Comparison of ENCODE assay signal across 19 cellular contexts in the genomic region with DNA sequence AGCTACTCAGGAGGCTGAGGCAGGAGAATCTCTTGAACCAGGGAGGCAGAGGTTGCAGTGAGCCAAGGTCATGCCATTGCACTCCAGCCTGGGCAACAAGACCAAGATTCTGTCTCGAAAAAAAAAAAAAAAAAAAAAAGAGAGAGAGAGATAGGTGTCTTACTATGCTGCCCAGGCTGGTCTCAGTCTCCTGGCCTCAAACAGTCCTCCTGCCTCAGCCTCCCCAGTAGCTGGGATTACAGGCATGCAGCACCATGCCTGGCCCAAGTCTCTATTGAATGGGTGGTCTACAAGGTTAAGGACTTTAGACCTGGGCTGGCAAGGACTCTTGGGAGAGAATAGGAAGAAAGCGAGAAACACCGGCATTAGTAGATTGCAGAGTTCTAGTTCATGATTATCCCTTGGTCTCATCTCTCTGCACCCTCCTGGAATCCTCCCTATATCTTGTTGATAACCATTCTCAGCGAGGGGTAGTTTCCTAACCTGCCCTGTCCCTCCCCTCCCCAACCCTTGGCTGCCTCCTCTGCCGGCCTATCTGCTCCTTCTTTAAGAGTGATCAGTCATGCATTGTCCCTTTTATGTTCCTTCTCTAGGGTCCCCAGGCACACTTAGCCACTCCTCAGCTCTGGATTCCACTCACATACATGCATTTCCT.
A peak's percentile ranks its signal among the peaks of the same experiment; 100 is the strongest.
DNase-seq lines count a peak whose midpoint lies in the region; ATAC-seq and TF ChIP-seq lines count a peak whose summit lies in the region.
"Had no signal": no experiment of that assay in that cellular context is flagged by ENCODE, and none has a peak within 500 bp of the region (broad histone marks: within the 10 kb centered on the region; RNA-seq: fewer than 3 reads in every experiment).

No MANE protein-coding gene starts in this region.

- H3K4me3 Mint-ChIP-seq in Caco-2 (ENCODE audit: unreplicated experiment) (no peak overlapping the region), WTC11 (no peak overlapping the region)
- H3K4me3 Mint-ChIP-seq: CD4-positive, alpha-beta T cell; H9; IgD-negative memory B cell had no signal

- no peaks in the 10 kb centered on the region for H3K36me3 ChIP-seq in Caco-2 (ENCODE audit: control insufficient read depth, insufficient read depth, low read length)
- H3K36me3 ChIP-seq in mesendoderm (ENCODE audit: control insufficient read depth, insufficient read depth, low read length): no peaks in the 10 kb centered on the region
- H3K36me3 ChIP-seq in neuronal stem cell (replicated peaks in 1 of 2; ENCODE audit: control insufficient read depth in 2 of 2, insufficient read depth in 2 of 2, low read length in 2 of 2): no peaks in the 10 kb centered on the region
- no peaks in the 10 kb centered on the region for H3K36me3 ChIP-seq in MM.1S (replicated peaks; ENCODE audit: insufficient read depth, low read length)
- H3K36me3 ChIP-seq in WERI-Rb-1: no peaks in the 10 kb centered on the region

- TF ChIP-seq CTCF in Caco-2 (IDR thresholded peaks at IDR 0.05; ENCODE audit: insufficient read depth in 1 of 2, low read depth in 1 of 2, low read length in 1 of 2, severe bottlenecking in 1 of 2, unreplicated experiment in 1 of 2): no peak
- TF ChIP-seq CTCF in WTC11 (IDR thresholded peaks at IDR 0.05): no peak
- TF ChIP-seq CTCF in MM.1S (IDR thresholded peaks at IDR 0.05; ENCODE audit: low read length): no peak
- TF ChIP-seq CTCF in WERI-Rb-1 (IDR thresholded peaks at IDR 0.05; ENCODE audit: low read depth, low read length): no peak

- H2BK120ac ChIP-seq in mesendoderm (ENCODE audit: low read depth, low read length): peak overlapping the region; percentile 14
- H2BK120ac ChIP-seq in neuronal stem cell (ENCODE audit: low read depth, low read length): no peak overlapping the region

- H3K4me2 ChIP-seq in mesendoderm (ENCODE audit: low read length): no peak overlapping the region
- no peak overlapping the region for H3K4me2 ChIP-seq in neuronal stem cell (ENCODE audit: insufficient read depth, low read length, poor library complexity, severe bottlenecking)
- no peak overlapping the region for H3K4me2 ChIP-seq in MM.1S (ENCODE audit: low read depth, low read length)
- H3K4me2 ChIP-seq: A549 had no signal

- H3K4me1 ChIP-seq in Caco-2 (peaks cover 61% of the 10 kb centered on the region), mesendoderm (ENCODE audit: control insufficient read depth, low read depth, low read length) (peaks cover 18% of the 10 kb centered on the region), neuronal stem cell (ENCODE audit: control insufficient read depth in 2 of 2, insufficient read depth in 1 of 2, low read depth in 1 of 2, low read length in 2 of 2) (peaks cover 0 to 19% of the 10 kb centered on the region in 2 donors), MM.1S (ENCODE audit: low read length) (no peaks in the 10 kb centered on the region)

- H3K4me1 Mint-ChIP-seq in Caco-2 (ENCODE audit: low read depth, unreplicated experiment): peaks cover 35% of the 10 kb centered on the region
- H3K4me1 Mint-ChIP-seq in WTC11: peaks cover 60% of the 10 kb centered on the region

- H3K56ac ChIP-seq in mesendoderm (ENCODE audit: low read length): peak overlapping the region; percentile 30

- H3K27me3 Mint-ChIP-seq in Caco-2 (ENCODE audit: insufficient read depth, unreplicated experiment) (no peaks in the 10 kb centered on the region), WTC11 (ENCODE audit: low read depth) (peaks cover under 1% of the 10 kb centered on the region)
- H3K27me3 Mint-ChIP-seq: CD4-positive, alpha-beta T cell had no signal

- H2AFZ ChIP-seq in neuronal stem cell (ENCODE audit: low read length): no peak overlapping the region
- no peak overlapping the region for H2AFZ ChIP-seq in MM.1S (ENCODE audit: low read length)

- no peak overlapping the region for H4K5ac ChIP-seq in mesendoderm (ENCODE audit: low read length)

- no peak overlapping the region for H2AK5ac ChIP-seq in mesendoderm (ENCODE audit: low read length)
- no peak overlapping the region for H2AK5ac ChIP-seq in neuronal stem cell (ENCODE audit: low read depth, low read length)

- CTCF ChIA-PET in Caco-2 (lab: Charles Lee) (no interaction called here), WTC11 (lab: Charles Lee) (no interaction called here)

- no TSS peak for BruUV-seq in Caco-2 (replicated peaks; lab: Mats Ljungman, UMichigan)

- H3K27ac Mint-ChIP-seq in Caco-2 (ENCODE audit: unreplicated experiment): peak overlapping the region; percentile 70
- 0 out of 2 replicates have a peak overlapping the region, but pooled peaks have one; percentile 35 for H3K27ac Mint-ChIP-seq in WTC11
- H3K27ac Mint-ChIP-seq: CD4-positive, alpha-beta T cell; H9; IgD-negative memory B cell had no signal

- intact Hi-C loops in Caco-2 (cut with micrococcal nuclease; ENCODE audit: unreplicated experiment): no loop called here

- H3K9me3 Mint-ChIP-seq in Caco-2 (ENCODE audit: unreplicated experiment) (no peaks in the 10 kb centered on the region), WTC11 (no peaks in the 10 kb centered on the region)
- H3K9me3 Mint-ChIP-seq: CD4-positive, alpha-beta T cell; IgD-negative memory B cell had no signal

- no peaks in the 10 kb centered on the region for H4K20me1 ChIP-seq in MM.1S (ENCODE audit: insufficient read depth, low read length)

- H3K4ac ChIP-seq in mesendoderm (ENCODE audit: low read depth, low read length): no peak overlapping the region
- H3K4ac ChIP-seq in neuronal stem cell (ENCODE audit: low read length): no peak overlapping the region

- H3K9me2 ChIP-seq in MM.1S (replicated peaks; ENCODE audit: insufficient read depth, low read length): no peaks in the 10 kb centered on the region

- no peak overlapping the region for H4K8ac ChIP-seq in mesendoderm (ENCODE audit: low read depth, low read length)
- no peak overlapping the region for H4K8ac ChIP-seq in neuronal stem cell (ENCODE audit: low read depth, low read length)

- H2BK15ac ChIP-seq in mesendoderm (replicated peaks; ENCODE audit: low read depth) (no peak overlapping the region), neuronal stem cell (ENCODE audit: low read length) (no peak overlapping the region)

- no peaks in the 10 kb centered on the region for H3F3A ChIP-seq in MM.1S (ENCODE audit: insufficient read depth, low read length)

- peaks cover 6% of the 10 kb centered on the region for H3K36me3 Mint-ChIP-seq in Caco-2 (ENCODE audit: insufficient read depth, unreplicated experiment)
- peaks cover 3% of the 10 kb centered on the region; the same call in 1 of the 2 replicates for H3K36me3 Mint-ChIP-seq in WTC11

- H3K27me3 ChIP-seq in Caco-2 (replicated peaks; ENCODE audit: control insufficient read depth, insufficient read depth, low read length): no peaks in the 10 kb centered on the region
- no peaks in the 10 kb centered on the region for H3K27me3 ChIP-seq in mesendoderm (ENCODE audit: insufficient read depth, low read length, poor library complexity)
- peaks cover 0 to 4% (median 0%) of the 10 kb centered on the region in 3 experiments for H3K27me3 ChIP-seq in neuronal stem cell (ENCODE audit: control insufficient read depth in 3 of 3, insufficient read depth in 3 of 3, low read depth in 1 of 3, low read length in 3 of 3)
- H3K27me3 ChIP-seq in MM.1S (replicated peaks; ENCODE audit: insufficient read depth, low read length): no peaks in the 10 kb centered on the region
- H3K27me3 ChIP-seq in WERI-Rb-1 (ENCODE audit: insufficient read depth, low read depth, severe bottlenecking): no peaks in the 10 kb centered on the region

- POLR2A ChIA-PET in Caco-2 (lab: Charles Lee): no interaction called here
- POLR2A ChIA-PET in WTC11 (lab: Charles Lee): no interaction called here

- no peak overlapping the region for H3K4me3 ChIP-seq in Caco-2 (ENCODE audit: low read depth, low read length)
- H3K4me3 ChIP-seq in mesendoderm (ENCODE audit: low read length): no peak overlapping the region
- H3K4me3 ChIP-seq in neuronal stem cell (ENCODE audit: low read length in 2 of 2): no peak overlapping the region
- H3K4me3 ChIP-seq in MM.1S (ENCODE audit: low read length): no peak overlapping the region
- H3K4me3 ChIP-seq in WERI-Rb-1 (ENCODE audit: low read depth, low read length): no peak overlapping the region
- H3K4me3 ChIP-seq: A549, GM12878 had no signal

- H3K27ac ChIP-seq in mesendoderm (ENCODE audit: low read depth, low read length) (no peak overlapping the region), neuronal stem cell (replicated peaks; ENCODE audit: low read length) (no peak overlapping the region), MM.1S (ENCODE audit: low read length) (no peak overlapping the region), WERI-Rb-1 (no peak overlapping the region)
- H3K27ac ChIP-seq: 22Rv1, C4-2B had no signal

- ATAC-seq in WTC11 (no peak), GM21576 (IDR thresholded peaks at IDR 0.05; ENCODE audit: unreplicated experiment) (no peak)
- ATAC-seq: A549, GM12878 had no signal

- H2BK5ac ChIP-seq in mesendoderm (ENCODE audit: low read length): no peak overlapping the region
- H2BK5ac ChIP-seq in neuronal stem cell (ENCODE audit: low read length): no peak overlapping the region

- no peak overlapping the region for H2BK12ac ChIP-seq in neuronal stem cell (ENCODE audit: low read length)

- H3K14ac ChIP-seq in neuronal stem cell (ENCODE audit: low read length): no peak overlapping the region

- no peak overlapping the region for H4K91ac ChIP-seq in neuronal stem cell (ENCODE audit: low read depth, low read length, poor library complexity)

- DNase-seq in Caco-2 (no peak), WTC11 (ENCODE audit: low spot score) (no peak), mesendoderm (peak; percentile 80), neuronal stem cell (ENCODE audit: low spot score) (no peak), MM.1S (no peak), SIG-M5 treated with dmso at 0.1 percent for 504 hours (lab: John Stamatoyannopoulos, UW; ENCODE audit: unreplicated experiment) (no peak), WERI-Rb-1 (no peak)
- DNase-seq: AML-193; CD4-positive, alpha-beta T cell; DMS79 treated with DMSO at 0.1 percent for 48 hours; GF-D8; GOT3; H9 had no signal

- no peaks in the 10 kb centered on the region for H3K9me3 ChIP-seq in Caco-2
- H3K9me3 ChIP-seq in neuronal stem cell (replicated peaks in 1 of 2; ENCODE audit: control insufficient read depth in 2 of 2, insufficient read depth in 1 of 2, low read depth in 1 of 2, low read length in 2 of 2): peaks cover 0 to 2% of the 10 kb centered on the region in 2 donors
- H3K9me3 ChIP-seq in MM.1S (replicated peaks; ENCODE audit: insufficient read depth, low read length): no peaks in the 10 kb centered on the region
- H3K9me3 ChIP-seq in WERI-Rb-1 (ENCODE audit: severe bottlenecking): no peaks in the 10 kb centered on the region

- H3K18ac ChIP-seq in mesendoderm (ENCODE audit: low read length): peak overlapping the region; percentile 75
- H3K18ac ChIP-seq in neuronal stem cell (ENCODE audit: low read length): peak overlapping the region; percentile 9

- H3K79me1 ChIP-seq in mesendoderm (ENCODE audit: low read length) (no peaks in the 10 kb centered on the region), neuronal stem cell (ENCODE audit: low read depth, low read length) (no peaks in the 10 kb centered on the region)

- no peak overlapping the region for H3K9ac ChIP-seq in mesendoderm (ENCODE audit: low read length)
- no peak overlapping the region for H3K9ac ChIP-seq in neuronal stem cell (ENCODE audit: low read depth, low read length, poor library complexity)
- no peak overlapping the region for H3K9ac ChIP-seq in MM.1S (ENCODE audit: low read length)

- WGBS in mesendoderm (ENCODE audit: extremely low coverage, insufficient coverage, low lambda C conversion rate): no CpG with 5 or more reads among the region's 5 CpGs
- WGBS in neuronal stem cell (ENCODE audit: extremely low coverage in 2 of 2, insufficient read length in 2 of 2, insufficient replicate concordance in 1 of 2), 2 donors: no CpG with 5 or more reads among the region's 5 CpGs

- H3K79me2 ChIP-seq in mesendoderm (ENCODE audit: control insufficient read depth, insufficient read depth, low read length): no peaks in the 10 kb centered on the region
- H3K79me2 ChIP-seq in MM.1S (ENCODE audit: low read length): no peaks in the 10 kb centered on the region

- H3K23ac ChIP-seq in mesendoderm (ENCODE audit: low read length): no peak overlapping the region
- no peak overlapping the region for H3K23ac ChIP-seq in neuronal stem cell (ENCODE audit: low read depth, low read length, poor library complexity)
